ENCODE assay signal across 24 cellular contexts in the genomic region with DNA sequence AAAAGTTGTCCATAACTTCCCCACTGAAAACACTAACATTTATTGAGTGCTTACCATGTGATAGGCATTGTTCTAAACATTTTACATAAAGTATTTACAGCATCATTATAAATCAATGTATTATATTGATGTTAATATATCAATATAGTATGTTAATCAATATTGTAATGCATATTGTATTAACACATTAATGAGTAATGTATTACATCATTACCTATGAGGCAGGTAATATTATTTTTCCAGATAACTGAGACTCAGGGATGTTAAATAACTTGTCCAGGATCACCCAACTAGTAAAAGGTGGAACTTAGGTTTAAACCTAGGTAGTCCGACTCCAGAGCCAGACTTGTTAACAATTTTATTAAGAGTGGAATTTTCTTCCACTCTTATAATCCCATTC. TPM values are rescaled to one million over a fixed set of nuclear protein-coding genes. Genes with fewer than 3 reads are reported as not detected.
A peak's percentile ranks its signal among the peaks of the same experiment; 100 is the strongest.
DNase-seq lines count a peak whose midpoint lies in the region; ATAC-seq, FAIRE-seq and TF ChIP-seq lines count a peak whose summit lies in the region.
"Had no signal": no experiment of that assay in that cellular context is flagged by ENCODE, and none has a peak within 500 bp of the region (broad histone marks: within the 10 kb centered on the region; RNA-seq: fewer than 3 reads in every experiment).

No MANE protein-coding gene starts in this region.

- 6% methylated on average over 1 of the region's 1 CpG for WGBS in HepG2 (ENCODE audit: low lambda C conversion rate)
- 58% methylated on average over 1 of the region's 1 CpG for WGBS in right lobe of liver (ENCODE audit: insufficient coverage, low coverage, low lambda C conversion rate, missing lambda C conversion rate)
- WGBS in GM12878 (ENCODE audit: insufficient coverage, insufficient replicate concordance, low lambda C conversion rate, missing lambda C conversion rate) = 30% methylated on average over 1 of the region's 1 CpG

- H3K4me2 ChIP-seq in HepG2 (ENCODE audit: low read depth, low read length) = no peak overlapping the region
- H3K4me2 ChIP-seq in GM12878 (ENCODE audit: control insufficient read depth, insufficient read depth) = no peak overlapping the region
- H3K4me2 ChIP-seq: A549 had no signal

- H3K4me1 ChIP-seq in HepG2 (ENCODE audit: insufficient read depth, low read length) (peaks cover under 1% of the 10 kb centered on the region), right lobe of liver (no peaks in the 10 kb centered on the region), GM12878 (ENCODE audit: control insufficient read depth, insufficient read depth, low read length) (no peaks in the 10 kb centered on the region)
- H3K4me1 ChIP-seq: A549, Caco-2 had no signal

- intact Hi-C loops in HepG2 (cut with micrococcal nuclease; ENCODE audit: unreplicated experiment) = no loop called here
- intact Hi-C loops in right lobe of liver (cut with DNase I) = no loop called here
- intact Hi-C loops in GM12878 (cut with micrococcal nuclease; ENCODE audit: unreplicated experiment) = no loop called here

- H3K27me3 ChIP-seq in HepG2 (ENCODE audit: control insufficient read depth in 1 of 2, insufficient read depth in 2 of 2, low read length in 2 of 2) (no peaks in the 10 kb centered on the region; a peak in 2 of 5 replicates), right lobe of liver (no peaks in the 10 kb centered on the region), GM12878 (replicated peaks in 1 of 2; ENCODE audit: control insufficient read depth in 2 of 2, insufficient read depth in 2 of 2, low read length in 1 of 2) (no peaks in the 10 kb centered on the region)
- H3K27me3 ChIP-seq: BLaER1 treated with 17β-estradiol and CSF1 and Interleukin-3, amounts not matched to agents 10 nM and 100 nM had no signal

- no peak overlapping the region for H3K27ac ChIP-seq in HepG2 (ENCODE audit: extremely low read length, insufficient read depth, low read length)
- H3K27ac ChIP-seq in right lobe of liver = no peak overlapping the region
- no peak overlapping the region for H3K27ac ChIP-seq in GM12878 (ENCODE audit: control insufficient read depth, insufficient read depth)
- H3K27ac ChIP-seq: 22Rv1; A549; BLaER1 treated with 17β-estradiol and CSF1 and Interleukin-3, amounts not matched to agents 10 nM and 100 nM; C4-2B had no signal

- H4K20me1 ChIP-seq in HepG2 (ENCODE audit: insufficient read depth, low read length) (no peaks in the 10 kb centered on the region), GM12878 (ENCODE audit: control insufficient read depth, insufficient read depth) (no peaks in the 10 kb centered on the region)
- H4K20me1 ChIP-seq: BLaER1 treated with 17β-estradiol and CSF1 and Interleukin-3, amounts not matched to agents 10 nM and 100 nM had no signal

- in situ Hi-C loops in HepG2 (cut with HindIII; ENCODE audit: extremely low pct_ligation_motif_present, low pct_unique_long_range_greater_than_20kb) (no loop called here), GM12878 (cut with MboI) (no loop called here)

- H3K9me3 ChIP-seq in HepG2 (ENCODE audit: low read length) (no peaks in the 10 kb centered on the region), right lobe of liver (no peaks in the 10 kb centered on the region), GM12878 (replicated peaks; ENCODE audit: control insufficient read depth, insufficient read depth, low read length) (no peaks in the 10 kb centered on the region)
- H3K9me3 ChIP-seq: A549, Caco-2 had no signal

- CTCF ChIA-PET in HepG2 (lab: Yijun Ruan, JAX; ENCODE audit: low intra/inter-chr PET ratio, low total read pairs) (no interaction called here), GM12878 (lab: Yijun Ruan, JAX) (no interaction called here)

- SMC1A ChIA-PET in GM12878 (lab: Charles Lee; ENCODE audit: uncharacterized antibody, unreplicated experiment) = no interaction called here

- TF ChIP-seq POLR2A in HepG2 (IDR thresholded peaks at IDR 0.05; ENCODE audit: insufficient read depth in 1 of 2, low read depth in 2 of 2, low read length in 2 of 2) (no peak), right lobe of liver (IDR thresholded peaks at IDR 0.05) (no peak), GM12878 (IDR thresholded peaks at IDR 0.05; ENCODE audit: low read depth, low read length) (no peak)

- ATAC-seq in HepG2 (no peak), right lobe of liver (no peak), GM12878 (no peak), GM18858 (IDR thresholded peaks at IDR 0.05; ENCODE audit: unreplicated experiment) (no peak)
- ATAC-seq: A549; CD8-positive, alpha-beta T cell had no signal

- TF ChIP-seq EP300 in HepG2 (IDR thresholded peaks at IDR 0.05; ENCODE audit: low read depth in 2 of 2, low read length in 2 of 2) = no peak
- TF ChIP-seq EP300 in HepG2 (CRISPR knock-in tag; IDR thresholded peaks at IDR 0.05; ENCODE audit: borderline replicate concordance) = no peak
- no peak for TF ChIP-seq EP300 in GM12878 (IDR thresholded peaks at IDR 0.05; ENCODE audit: borderline replicate concordance in 1 of 2, control insufficient read depth in 1 of 2, low read depth in 2 of 2, low read length in 2 of 2)

- POLR2A ChIA-PET in HepG2 (lab: Yijun Ruan, JAX) = no interaction called here
- POLR2A ChIA-PET in GM12878 (lab: Charles Lee) = no interaction called here

- H3K79me2 ChIP-seq in HepG2 (ENCODE audit: insufficient read depth, low read length) = no peaks in the 10 kb centered on the region
- no peaks in the 10 kb centered on the region for H3K79me2 ChIP-seq in GM12878 (ENCODE audit: control insufficient read depth, insufficient read depth, low read length)

- H3K36me3 ChIP-seq in HepG2 (replicated peaks in 1 of 2; ENCODE audit: control insufficient read depth in 1 of 2, insufficient read depth in 2 of 2, low read length in 2 of 2) (no peaks in the 10 kb centered on the region), right lobe of liver (no peaks in the 10 kb centered on the region), GM12878 (ENCODE audit: control insufficient read depth in 2 of 2, insufficient read depth in 2 of 2, low read length in 1 of 2) (no peaks in the 10 kb centered on the region)

- RAD21 ChIA-PET in GM12878 (lab: Charles Lee; ENCODE audit: unreplicated experiment) = no interaction called here

- DNase-seq in HepG2 (ENCODE audit: low spot score) (no peak), right lobe of liver (no peak), GM12878 (ENCODE audit: low read depth, low spot score) (no peak), SKM-1 (lab: John Stamatoyannopoulos, UW; ENCODE audit: unreplicated experiment) (no peak)
- DNase-seq: AML-193; Caco-2; Calu3; CD4-positive, alpha-beta T cell; CD8-positive, alpha-beta T cell; DMS79 treated with DMSO at 0.1 percent for 48 hours; GF-D8 had no signal

- TF ChIP-seq RAD21 in HepG2 (CRISPR knock-in tag; IDR thresholded peaks at IDR 0.05) (no peak), GM12878 (IDR thresholded peaks at IDR 0.05; ENCODE audit: insufficient read depth, low read depth, low read length) (no peak)

- H3K4me3 ChIP-seq in HepG2 (replicated peaks in 1 of 3; ENCODE audit: insufficient read depth in 1 of 3, low read depth in 2 of 3, low read length in 3 of 3) (no peak overlapping the region), right lobe of liver (no peak overlapping the region), GM12878 (no peak overlapping the region)
- H3K4me3 ChIP-seq: A549; BLaER1 treated with 17β-estradiol and CSF1 and Interleukin-3, amounts not matched to agents 10 nM and 100 nM had no signal

- H2AFZ ChIP-seq in HepG2 (ENCODE audit: low read length) = no peak overlapping the region
- H2AFZ ChIP-seq in GM12878 (ENCODE audit: control insufficient read depth, low read depth, low read length) = no peak overlapping the region

- no peak overlapping the region for H3K9ac ChIP-seq in HepG2 (ENCODE audit: insufficient read depth, low read depth, low read length)
- no peak overlapping the region for H3K9ac ChIP-seq in GM12878 (ENCODE audit: control insufficient read depth, insufficient read depth, low read length)
- H3K9ac ChIP-seq: BLaER1 treated with 17β-estradiol and CSF1 and Interleukin-3, amounts not matched to agents 10 nM and 100 nM had no signal

- FAIRE-seq in HepG2 (lab: Jason Lieb, UNC) (no peak), GM12878 (lab: Jason Lieb, UNC) (peak; percentile 41)
- FAIRE-seq: A549, D721Med, G401.6, GM12892, GM18507, GM19239 had no signal

- no peak for TF ChIP-seq CTCF in HepG2 (CRISPR knock-in tag; IDR thresholded peaks at IDR 0.05)
- TF ChIP-seq CTCF in right lobe of liver (IDR thresholded peaks at IDR 0.05) = no peak
- no peak for TF ChIP-seq CTCF in GM12878 (IDR thresholded peaks at IDR 0.05 in 2 of 3, conservative IDR thresholded peaks at IDR 0.05 in 1 of 3; ENCODE audit: control insufficient read depth in 2 of 3, extremely low read depth in 1 of 3, insufficient read depth in 1 of 3, low read depth in 3 of 3, low read length in 3 of 3)

- BruUV-seq in HepG2 (replicated peaks; lab: Mats Ljungman, UMichigan) (no TSS peak), GM12878 (replicated peaks; lab: Mats Ljungman, UMichigan) (no TSS peak)

RNA-seq across cellular contexts. Expression of gene TREM2, which starts 12.2 kb away (rescaled TPM):
- total RNA-seq in HepG2 (2016; rRNA removed; fragmentation: Illumina TruSeq; extraction: Trizol) (0.11 TPM in 1 of 2 replicates, not detected in the other), right lobe of liver (1 to 10 TPM in 3 of 6 experiments, under 1 TPM in 3; 0.20 to 4.6 (median 2.3) TPM), GM12878 (2014; rRNA removed) (not detected in 2 replicates), GM12878 (2014; rRNA removed; fragmentation: Illumina TruSeq; extraction: Trizol) (not detected in 2 replicates), GM12878 (2021) (not detected in 2 replicates)
- total RNA-seq in HepG2 (2016; cell fraction: cytosol; rRNA removed; fragmentation: Illumina TruSeq; extraction: Trizol; ENCODE audit: low read depth) = not detected in 2 replicates
- total RNA-seq in HepG2 (2016; cell fraction: insoluble cytoplasmic fraction; rRNA removed; fragmentation: Illumina TruSeq; extraction: Trizol) = not detected in 2 replicates
- total RNA-seq in HepG2 (2016; cell fraction: membrane; rRNA removed; fragmentation: Illumina TruSeq; extraction: Trizol) = not detected in 2 replicates
- total RNA-seq in HepG2 (2016; cell fraction: nucleus; rRNA removed; fragmentation: Illumina TruSeq; extraction: Trizol) = not detected in 2 replicates
- polyA plus RNA-seq in HepG2 (2011; rRNA removed) (not detected in 2 replicates), GM12878 (2011; rRNA removed) (not detected in 2 replicates), GM12878 (2014; fragmentation: Illumina TruSeq; extraction: Trizol) (not detected in 2 replicates), GM12878 (2014; fragmentation: Nextera tagmentation; extraction: Ambion mirVana) (not detected), GM12878 (2014; rRNA removed) (not detected in 2 replicates), GM12878 (2016; fragmentation: Nextera tagmentation; extraction: Ambion mirVana) (not detected)
- 0.05 TPM in 1 of 2 replicates, not detected in the other for polyA plus RNA-seq in HepG2 (2011; cell fraction: cytosol; rRNA removed)
- not detected in 2 replicates for polyA plus RNA-seq in HepG2 (2011; cell fraction: nucleus; rRNA removed)
- not detected in 2 replicates for polyA plus RNA-seq in HepG2 (2012)
- not detected in 2 replicates for polyA plus RNA-seq in HepG2 (2016; cell fraction: cytosol; fragmentation: Illumina TruSeq; extraction: Trizol; ENCODE audit: low read depth)
- polyA plus RNA-seq in HepG2 (2016; cell fraction: insoluble cytoplasmic fraction; fragmentation: Illumina TruSeq; extraction: Trizol; ENCODE audit: low read depth) = not detected in 2 replicates
- not detected in 2 replicates for polyA plus RNA-seq in HepG2 (2016; cell fraction: membrane; fragmentation: Illumina TruSeq; extraction: Trizol; ENCODE audit: low read depth)
- not detected in 2 replicates for polyA plus RNA-seq in HepG2 (2016; cell fraction: nucleus; fragmentation: Illumina TruSeq; extraction: Trizol; ENCODE audit: insufficient read depth, low read depth)
- polyA minus RNA-seq in HepG2 (2011; rRNA and poly(A)+ RNA removed; ENCODE audit: low replicate concordance) = not detected in 2 replicates
- polyA minus RNA-seq in HepG2 (2011; cell fraction: cytosol; rRNA and poly(A)+ RNA removed) = not detected in 2 replicates
- polyA minus RNA-seq in HepG2 (2011; cell fraction: nucleus; rRNA and poly(A)+ RNA removed) = not detected in 2 replicates
- not detected in 2 replicates for total RNA-seq in GM12878 (2013; cell fraction: nucleolus; rRNA removed)
- not detected for polyA plus RNA-seq in GM12878 (2011; ENCODE audit: low read depth)
- polyA plus RNA-seq in GM12878 (2011; cell fraction: cytosol; rRNA removed) = not detected in 2 replicates
- not detected in 2 replicates for polyA plus RNA-seq in GM12878 (2011; cell fraction: nucleus; rRNA removed)
- polyA plus RNA-seq in GM12878 (2012) = not detected in 2 replicates
- polyA minus RNA-seq in GM12878 (2011; rRNA and poly(A)+ RNA removed) = not detected in 2 replicates
- polyA minus RNA-seq in GM12878 (2011; cell fraction: cytosol; rRNA and poly(A)+ RNA removed) = not detected in 2 replicates
- polyA minus RNA-seq in GM12878 (2011; cell fraction: nucleus; rRNA and poly(A)+ RNA removed) = not detected in 2 replicates
- total RNA-seq: A172; B cell; Caco-2; Calu3; CD4-positive, alpha-beta T cell; CD8-positive, alpha-beta T cell had no signal
- polyA plus RNA-seq: A549, BJ had no signal

RNA-seq across cellular contexts. Expression of gene TREML1, which starts 20.9 kb away (rescaled TPM):
- total RNA-seq in HepG2 (2016; rRNA removed; fragmentation: Illumina TruSeq; extraction: Trizol) (not detected in 2 replicates), right lobe of liver (under 1 TPM in 3 of 6 experiments, not detected in 3; 0.43 to 0.62 (median 0.46) TPM), GM12878 (2014; rRNA removed) (not detected in 2 replicates), GM12878 (2014; rRNA removed; fragmentation: Illumina TruSeq; extraction: Trizol) (not detected in 2 replicates), GM12878 (2021) (not detected in 2 replicates)
- total RNA-seq in HepG2 (2016; cell fraction: cytosol; rRNA removed; fragmentation: Illumina TruSeq; extraction: Trizol; ENCODE audit: low read depth) = not detected in 2 replicates
- total RNA-seq in HepG2 (2016; cell fraction: insoluble cytoplasmic fraction; rRNA removed; fragmentation: Illumina TruSeq; extraction: Trizol) = not detected in 2 replicates
- not detected in 2 replicates for total RNA-seq in HepG2 (2016; cell fraction: membrane; rRNA removed; fragmentation: Illumina TruSeq; extraction: Trizol)
- total RNA-seq in HepG2 (2016; cell fraction: nucleus; rRNA removed; fragmentation: Illumina TruSeq; extraction: Trizol) = not detected in 2 replicates
- polyA plus RNA-seq in HepG2 (2011; rRNA removed) (not detected in 2 replicates), GM12878 (2011; rRNA removed) (not detected in 2 replicates), GM12878 (2014; fragmentation: Illumina TruSeq; extraction: Trizol) (not detected in 2 replicates), GM12878 (2014; fragmentation: Nextera tagmentation; extraction: Ambion mirVana) (not detected), GM12878 (2014; rRNA removed) (not detected in 2 replicates), GM12878 (2016; fragmentation: Nextera tagmentation; extraction: Ambion mirVana) (under 1 TPM in 1 of 2 experiments, not detected in 1; 0.21 TPM)
- not detected in 2 replicates for polyA plus RNA-seq in HepG2 (2011; cell fraction: cytosol; rRNA removed)
- polyA plus RNA-seq in HepG2 (2011; cell fraction: nucleus; rRNA removed) = not detected in 2 replicates
- not detected in 2 replicates for polyA plus RNA-seq in HepG2 (2012)
- polyA plus RNA-seq in HepG2 (2016; cell fraction: cytosol; fragmentation: Illumina TruSeq; extraction: Trizol; ENCODE audit: low read depth) = not detected in 2 replicates
- polyA plus RNA-seq in HepG2 (2016; cell fraction: insoluble cytoplasmic fraction; fragmentation: Illumina TruSeq; extraction: Trizol; ENCODE audit: low read depth) = not detected in 2 replicates
- polyA plus RNA-seq in HepG2 (2016; cell fraction: membrane; fragmentation: Illumina TruSeq; extraction: Trizol; ENCODE audit: low read depth) = not detected in 2 replicates
- polyA plus RNA-seq in HepG2 (2016; cell fraction: nucleus; fragmentation: Illumina TruSeq; extraction: Trizol; ENCODE audit: insufficient read depth, low read depth) = not detected in 2 replicates
- polyA minus RNA-seq in HepG2 (2011; rRNA and poly(A)+ RNA removed; ENCODE audit: low replicate concordance) = not detected in 2 replicates
- polyA minus RNA-seq in HepG2 (2011; cell fraction: cytosol; rRNA and poly(A)+ RNA removed) = not detected in 2 replicates
- not detected in 2 replicates for polyA minus RNA-seq in HepG2 (2011; cell fraction: nucleus; rRNA and poly(A)+ RNA removed)
- total RNA-seq in GM12878 (2013; cell fraction: nucleolus; rRNA removed) = not detected in 2 replicates
- polyA plus RNA-seq in GM12878 (2011; ENCODE audit: low read depth) = not detected
- not detected in 2 replicates for polyA plus RNA-seq in GM12878 (2011; cell fraction: cytosol; rRNA removed)
- not detected in 2 replicates for polyA plus RNA-seq in GM12878 (2011; cell fraction: nucleus; rRNA removed)
- polyA plus RNA-seq in GM12878 (2012) = not detected in 2 replicates
- polyA minus RNA-seq in GM12878 (2011; rRNA and poly(A)+ RNA removed) = not detected in 2 replicates
- not detected in 2 replicates for polyA minus RNA-seq in GM12878 (2011; cell fraction: cytosol; rRNA and poly(A)+ RNA removed)
- not detected in 2 replicates for polyA minus RNA-seq in GM12878 (2011; cell fraction: nucleus; rRNA and poly(A)+ RNA removed)
- total RNA-seq: A172; B cell; Caco-2; Calu3; CD4-positive, alpha-beta T cell; CD8-positive, alpha-beta T cell had no signal
- polyA plus RNA-seq: A549, BJ had no signal

RNA-seq across cellular contexts. Expression of gene TREML2, which starts 25.9 kb away (rescaled TPM):
- total RNA-seq in HepG2 (2016; rRNA removed; fragmentation: Illumina TruSeq; extraction: Trizol) (not detected in 2 replicates), right lobe of liver (under 1 TPM in 4 of 6 experiments, not detected in 2; 0.06 to 0.20 (median 0.12) TPM), GM12878 (2014; rRNA removed) (9.1 and 11.0 TPM in 2 replicates), GM12878 (2014; rRNA removed; fragmentation: Illumina TruSeq; extraction: Trizol) (6.1 and 6.6 TPM in 2 replicates), GM12878 (2021) (6.8 and 8.2 TPM in 2 replicates)
- not detected in 2 replicates for total RNA-seq in HepG2 (2016; cell fraction: cytosol; rRNA removed; fragmentation: Illumina TruSeq; extraction: Trizol; ENCODE audit: low read depth)
- total RNA-seq in HepG2 (2016; cell fraction: insoluble cytoplasmic fraction; rRNA removed; fragmentation: Illumina TruSeq; extraction: Trizol) = not detected in 2 replicates
- not detected in 2 replicates for total RNA-seq in HepG2 (2016; cell fraction: membrane; rRNA removed; fragmentation: Illumina TruSeq; extraction: Trizol)
- total RNA-seq in HepG2 (2016; cell fraction: nucleus; rRNA removed; fragmentation: Illumina TruSeq; extraction: Trizol) = not detected in 2 replicates
- polyA plus RNA-seq in HepG2 (2011; rRNA removed) (not detected in 2 replicates), GM12878 (2011; rRNA removed) (1.2 and 1.7 TPM in 2 replicates), GM12878 (2014; fragmentation: Illumina TruSeq; extraction: Trizol) (5.9 and 9.0 TPM in 2 replicates), GM12878 (2014; fragmentation: Nextera tagmentation; extraction: Ambion mirVana) (under 1 TPM; 0.49 to 0.79 TPM), GM12878 (2014; rRNA removed) (7.0 and 7.2 TPM in 2 replicates), GM12878 (2016; fragmentation: Nextera tagmentation; extraction: Ambion mirVana) (1 to 10 TPM; 7.4 to 7.7 TPM)
- polyA plus RNA-seq in HepG2 (2011; cell fraction: cytosol; rRNA removed) = not detected in 2 replicates
- polyA plus RNA-seq in HepG2 (2011; cell fraction: nucleus; rRNA removed) = not detected in 2 replicates
- polyA plus RNA-seq in HepG2 (2012) = not detected in 2 replicates
- polyA plus RNA-seq in HepG2 (2016; cell fraction: cytosol; fragmentation: Illumina TruSeq; extraction: Trizol; ENCODE audit: low read depth) = not detected in 2 replicates
- polyA plus RNA-seq in HepG2 (2016; cell fraction: insoluble cytoplasmic fraction; fragmentation: Illumina TruSeq; extraction: Trizol; ENCODE audit: low read depth) = not detected in 2 replicates
- polyA plus RNA-seq in HepG2 (2016; cell fraction: membrane; fragmentation: Illumina TruSeq; extraction: Trizol; ENCODE audit: low read depth) = not detected in 2 replicates
- polyA plus RNA-seq in HepG2 (2016; cell fraction: nucleus; fragmentation: Illumina TruSeq; extraction: Trizol; ENCODE audit: insufficient read depth, low read depth) = not detected in 2 replicates
- not detected in 2 replicates for polyA minus RNA-seq in HepG2 (2011; rRNA and poly(A)+ RNA removed; ENCODE audit: low replicate concordance)
- not detected in 2 replicates for polyA minus RNA-seq in HepG2 (2011; cell fraction: cytosol; rRNA and poly(A)+ RNA removed)
- polyA minus RNA-seq in HepG2 (2011; cell fraction: nucleus; rRNA and poly(A)+ RNA removed) = not detected in 2 replicates
- total RNA-seq in GM12878 (2013; cell fraction: nucleolus; rRNA removed) = 21.1 and 21.6 TPM in 2 replicates
- polyA plus RNA-seq in GM12878 (2011; ENCODE audit: low read depth) = 3.5 TPM
- polyA plus RNA-seq in GM12878 (2011; cell fraction: cytosol; rRNA removed) = 1.9 and 2.3 TPM in 2 replicates
- 1.3 and 1.4 TPM in 2 replicates for polyA plus RNA-seq in GM12878 (2011; cell fraction: nucleus; rRNA removed)
- polyA plus RNA-seq in GM12878 (2012) = 5.2 and 14.1 TPM in 2 replicates
- polyA minus RNA-seq in GM12878 (2011; rRNA and poly(A)+ RNA removed) = 1.8 and 2.3 TPM in 2 replicates
- polyA minus RNA-seq in GM12878 (2011; cell fraction: cytosol; rRNA and poly(A)+ RNA removed) = 0.31 and 0.40 TPM in 2 replicates
- 0.24 and 0.57 TPM in 2 replicates for polyA minus RNA-seq in GM12878 (2011; cell fraction: nucleus; rRNA and poly(A)+ RNA removed)
- total RNA-seq: A172, Caco-2, Calu3 had no signal
- polyA plus RNA-seq: A549, BJ had no signal

RNA-seq across cellular contexts. Expression of gene TREML4, which starts 53.1 kb away (rescaled TPM):
- total RNA-seq in HepG2 (2016; rRNA removed; fragmentation: Illumina TruSeq; extraction: Trizol) (not detected in 2 replicates), right lobe of liver (under 1 TPM in 2 of 6 experiments, not detected in 4; 0.10 to 0.12 TPM), GM12878 (2014; rRNA removed) (not detected in 2 replicates), GM12878 (2014; rRNA removed; fragmentation: Illumina TruSeq; extraction: Trizol) (not detected in 2 replicates), GM12878 (2021) (not detected in 2 replicates)
- total RNA-seq in HepG2 (2016; cell fraction: cytosol; rRNA removed; fragmentation: Illumina TruSeq; extraction: Trizol; ENCODE audit: low read depth) = not detected in 2 replicates
- not detected in 2 replicates for total RNA-seq in HepG2 (2016; cell fraction: insoluble cytoplasmic fraction; rRNA removed; fragmentation: Illumina TruSeq; extraction: Trizol)
- total RNA-seq in HepG2 (2016; cell fraction: membrane; rRNA removed; fragmentation: Illumina TruSeq; extraction: Trizol) = not detected in 2 replicates
- not detected in 2 replicates for total RNA-seq in HepG2 (2016; cell fraction: nucleus; rRNA removed; fragmentation: Illumina TruSeq; extraction: Trizol)
- polyA plus RNA-seq in HepG2 (2011; rRNA removed) (not detected in 2 replicates), GM12878 (2011; rRNA removed) (0.03 TPM in 1 of 2 replicates, not detected in the other), GM12878 (2014; fragmentation: Illumina TruSeq; extraction: Trizol) (not detected in 2 replicates), GM12878 (2014; fragmentation: Nextera tagmentation; extraction: Ambion mirVana) (not detected), GM12878 (2014; rRNA removed) (not detected in 2 replicates), GM12878 (2016; fragmentation: Nextera tagmentation; extraction: Ambion mirVana) (not detected)
- polyA plus RNA-seq in HepG2 (2011; cell fraction: cytosol; rRNA removed) = not detected in 2 replicates
- not detected in 2 replicates for polyA plus RNA-seq in HepG2 (2011; cell fraction: nucleus; rRNA removed)
- not detected in 2 replicates for polyA plus RNA-seq in HepG2 (2012)
- polyA plus RNA-seq in HepG2 (2016; cell fraction: cytosol; fragmentation: Illumina TruSeq; extraction: Trizol; ENCODE audit: low read depth) = not detected in 2 replicates
- polyA plus RNA-seq in HepG2 (2016; cell fraction: insoluble cytoplasmic fraction; fragmentation: Illumina TruSeq; extraction: Trizol; ENCODE audit: low read depth) = not detected in 2 replicates
- polyA plus RNA-seq in HepG2 (2016; cell fraction: membrane; fragmentation: Illumina TruSeq; extraction: Trizol; ENCODE audit: low read depth) = not detected in 2 replicates
- polyA plus RNA-seq in HepG2 (2016; cell fraction: nucleus; fragmentation: Illumina TruSeq; extraction: Trizol; ENCODE audit: insufficient read depth, low read depth) = not detected in 2 replicates
- polyA minus RNA-seq in HepG2 (2011; rRNA and poly(A)+ RNA removed; ENCODE audit: low replicate concordance) = not detected in 2 replicates
- polyA minus RNA-seq in HepG2 (2011; cell fraction: cytosol; rRNA and poly(A)+ RNA removed) = not detected in 2 replicates
- not detected in 2 replicates for polyA minus RNA-seq in HepG2 (2011; cell fraction: nucleus; rRNA and poly(A)+ RNA removed)
- total RNA-seq in GM12878 (2013; cell fraction: nucleolus; rRNA removed) = 0.15 TPM in 1 of 2 replicates, not detected in the other
- polyA plus RNA-seq in GM12878 (2011; ENCODE audit: low read depth) = not detected
- not detected in 2 replicates for polyA plus RNA-seq in GM12878 (2011; cell fraction: cytosol; rRNA removed)
- polyA plus RNA-seq in GM12878 (2011; cell fraction: nucleus; rRNA removed) = not detected in 2 replicates
- not detected in 2 replicates for polyA plus RNA-seq in GM12878 (2012)
- not detected in 2 replicates for polyA minus RNA-seq in GM12878 (2011; rRNA and poly(A)+ RNA removed)
- polyA minus RNA-seq in GM12878 (2011; cell fraction: cytosol; rRNA and poly(A)+ RNA removed) = not detected in 2 replicates
- polyA minus RNA-seq in GM12878 (2011; cell fraction: nucleus; rRNA and poly(A)+ RNA removed) = not detected in 2 replicates
- total RNA-seq: A172; B cell; Caco-2; Calu3; CD4-positive, alpha-beta T cell; CD8-positive, alpha-beta T cell had no signal
- polyA plus RNA-seq: A549, BJ had no signal
